Comparison of ENCODE assay signal across 13 cellular contexts in the genomic region with DNA sequence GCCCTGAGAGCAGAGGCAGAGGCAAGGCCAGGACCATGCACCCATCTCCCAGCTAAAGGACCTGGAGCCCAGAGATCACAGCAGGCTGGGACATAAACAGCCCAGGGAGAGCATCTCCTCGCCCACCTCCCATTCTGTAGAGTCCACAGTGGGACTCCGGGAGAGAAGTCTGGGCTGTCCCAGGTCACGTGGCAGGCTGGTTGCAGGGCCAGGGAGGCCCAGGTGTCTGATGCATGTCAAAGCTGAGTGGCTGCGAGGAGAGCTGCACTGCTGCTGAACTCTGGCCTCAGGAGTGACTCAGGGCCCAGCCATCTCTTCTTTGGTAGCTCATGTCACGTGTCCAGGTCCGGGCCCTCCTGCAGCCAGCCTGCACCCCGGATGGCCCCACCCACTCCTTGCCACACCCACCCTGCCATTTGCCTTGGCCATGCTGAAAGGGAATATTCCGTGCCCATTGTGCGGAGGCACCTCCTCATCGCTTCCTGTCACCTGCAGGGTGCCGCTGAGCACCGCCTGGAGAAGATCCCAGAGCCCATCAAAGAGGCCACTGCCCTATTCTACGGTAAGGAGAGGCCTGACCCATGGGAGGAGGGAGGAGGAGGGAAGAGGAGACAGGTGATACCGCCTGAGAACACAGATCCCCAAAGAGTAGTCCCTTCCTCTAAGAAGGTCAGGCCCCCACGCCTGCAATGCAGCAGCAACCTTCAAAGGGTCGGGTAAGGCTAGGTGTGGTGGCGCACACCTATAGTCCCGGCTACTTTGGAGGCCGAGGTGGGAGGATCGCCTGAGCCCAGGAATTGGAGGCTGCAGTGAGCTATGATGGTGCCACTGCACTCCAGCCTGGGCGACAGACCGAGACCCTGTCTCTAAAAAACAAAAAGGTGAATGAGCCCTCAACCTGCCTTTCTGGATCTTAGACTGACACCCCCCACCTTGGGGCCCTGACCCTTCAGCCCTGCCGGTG. TPM values are rescaled to one million over a fixed set of nuclear protein-coding genes. Genes with fewer than 3 reads are reported as not detected.
DNase-seq lines count a peak whose midpoint lies in the region; ATAC-seq, FAIRE-seq and TF ChIP-seq lines count a peak whose summit lies in the region.
"Had no signal": no experiment of that assay in that cellular context is flagged by ENCODE, and none has a peak within 500 bp of the region (broad histone marks: within the 10 kb centered on the region; RNA-seq: fewer than 3 reads in every experiment).

No MANE protein-coding gene starts in this region.

- H2BK5ac ChIP-seq in neuronal stem cell (ENCODE audit: low read length): no peak overlapping the region

- H3K14ac ChIP-seq in neuronal stem cell (ENCODE audit: low read length): peak overlapping the region; percentile 57

- no peak overlapping the region for H3K27ac ChIP-seq in neuronal stem cell (replicated peaks; ENCODE audit: low read length)
- H3K27ac ChIP-seq: neural progenitor cell, suprapubic skin had no signal

- no peak overlapping the region for H2AFZ ChIP-seq in neuronal stem cell (ENCODE audit: low read length)
- H2AFZ ChIP-seq: neural progenitor cell had no signal

- H2BK12ac ChIP-seq in neuronal stem cell (ENCODE audit: low read length): no peak overlapping the region

- H3K4ac ChIP-seq in neuronal stem cell (ENCODE audit: low read length): no peak overlapping the region

- no peaks in the 10 kb centered on the region for H3K27me3 ChIP-seq in bronchial epithelial cell (ENCODE audit: control insufficient read depth, insufficient read depth, low read length)
- no peaks in the 10 kb centered on the region for H3K27me3 ChIP-seq in neuronal stem cell (ENCODE audit: control insufficient read depth in 3 of 3, insufficient read depth in 3 of 3, low read depth in 1 of 3, low read length in 3 of 3)
- H3K27me3 ChIP-seq: neural progenitor cell, suprapubic skin had no signal

- H3K4me1 ChIP-seq in neuronal stem cell (ENCODE audit: control insufficient read depth in 2 of 2, insufficient read depth in 1 of 2, low read depth in 1 of 2, low read length in 2 of 2): peaks cover 0 to 2% of the 10 kb centered on the region in 2 donors
- H3K4me1 ChIP-seq: neural progenitor cell, suprapubic skin had no signal

- DNase-seq in H54 (ENCODE audit: insufficient read length, low spot score) (peak; percentile 94), NCI-H510A treated with DMSO at 0.1 percent for 48 hours (lab: John Stamatoyannopoulos, UW) (peak; percentile 35), bronchial epithelial cell (ENCODE audit: low read depth) (peak; percentile 71), neuronal stem cell (ENCODE audit: low spot score) (no peak), EL (no peak), CD1c-positive myeloid dendritic cell (ENCODE audit: extremely low spot score) (no peak), amniotic stem cell (lab: John Stamatoyannopoulos, UW) (no peak)
- DNase-seq: NCI-H524; stimulated activated CD4-positive, alpha-beta T cell treated with anti-CD3 and anti-CD28 coated beads, Interleukin-2, amount 100 ng/mL, for 48 hours had no signal

- H2BK120ac ChIP-seq in neuronal stem cell (ENCODE audit: low read depth, low read length): peak overlapping the region; percentile 5

- H2AK5ac ChIP-seq in neuronal stem cell (ENCODE audit: low read depth, low read length): peak overlapping the region; percentile 97

- no peak overlapping the region for H3K23ac ChIP-seq in neuronal stem cell (ENCODE audit: low read depth, low read length, poor library complexity)

- H3K9me3 ChIP-seq in neuronal stem cell (replicated peaks in 1 of 2; ENCODE audit: control insufficient read depth in 2 of 2, insufficient read depth in 1 of 2, low read depth in 1 of 2, low read length in 2 of 2): no peaks in the 10 kb centered on the region
- H3K9me3 ChIP-seq: suprapubic skin had no signal

- no peak overlapping the region for H4K91ac ChIP-seq in neuronal stem cell (ENCODE audit: low read depth, low read length, poor library complexity)

- H3K4me2 ChIP-seq in neuronal stem cell (ENCODE audit: insufficient read depth, low read length, poor library complexity, severe bottlenecking): no peak overlapping the region
- H3K4me2 ChIP-seq: neural progenitor cell had no signal

- no peaks in the 10 kb centered on the region for H3K79me1 ChIP-seq in neuronal stem cell (ENCODE audit: low read depth, low read length)

- H4K8ac ChIP-seq in neuronal stem cell (ENCODE audit: low read depth, low read length): no peak overlapping the region

- H3K36me3 ChIP-seq in bronchial epithelial cell (ENCODE audit: control insufficient read depth, insufficient read depth, low read length) (no peaks in the 10 kb centered on the region), neuronal stem cell (replicated peaks in 1 of 2; ENCODE audit: control insufficient read depth in 2 of 2, insufficient read depth in 2 of 2, low read length in 2 of 2) (no peaks in the 10 kb centered on the region)
- H3K36me3 ChIP-seq: neural progenitor cell, suprapubic skin had no signal

- TF ChIP-seq POLR2A in H54 (IDR thresholded peaks at IDR 0.05; ENCODE audit: low read depth, low read length): no peak

- H3K18ac ChIP-seq in neuronal stem cell (ENCODE audit: low read length): no peak overlapping the region

- WGBS in neuronal stem cell (ENCODE audit: extremely low coverage in 2 of 2, insufficient read length in 2 of 2, insufficient replicate concordance in 1 of 2), 2 donors: no CpG with 5 or more reads among the region's 23 CpGs

- no peak for ATAC-seq in GM21825 (IDR thresholded peaks at IDR 0.05; ENCODE audit: unreplicated experiment)

- H3K9ac ChIP-seq in neuronal stem cell (ENCODE audit: low read depth, low read length, poor library complexity): no peak overlapping the region
- H3K9ac ChIP-seq: neural progenitor cell had no signal

- TF ChIP-seq CTCF in bronchial epithelial cell (IDR thresholded peaks at IDR 0.05; ENCODE audit: insufficient read depth, low read length, severe bottlenecking): no peak

- peak overlapping the region; percentile 79 for H2BK15ac ChIP-seq in neuronal stem cell (ENCODE audit: low read length)

- FAIRE-seq in H54 (lab: Jason Lieb, UNC): peak; percentile 61
- FAIRE-seq in bronchial epithelial cell (lab: Jason Lieb, UNC): no peak
- FAIRE-seq: TTC549 had no signal

- H3K4me3 ChIP-seq in bronchial epithelial cell (ENCODE audit: low read depth, low read length) (no peak overlapping the region), neuronal stem cell (ENCODE audit: low read length in 2 of 2) (no peak overlapping the region)
- H3K4me3 ChIP-seq: neural progenitor cell, suprapubic skin had no signal

RNA-seq across cellular contexts. Expression of gene SH2B2, which starts 12.6 kb away (rescaled TPM):
- 1.5 and 1.8 TPM in 2 replicates for total RNA-seq in bronchial epithelial cell
- polyA plus RNA-seq in neuronal stem cell (2013, experiment 1 of 2): 9.5 TPM
- polyA plus RNA-seq in neuronal stem cell (2013, experiment 2 of 2): 9.6 TPM

Comparison
In these comparisons a context has a peak if more than half of its experiments do, and no peak if none do; other contexts are left out.
1. DNase-seq: peak in H54 (single experiment), NCI-H510A treated with DMSO at 0.1 percent for 48 hours (single experiment) and bronchial epithelial cell (single experiment); none in neuronal stem cell (single experiment), EL (single experiment), CD1c-positive myeloid dendritic cell (single experiment) and amniotic stem cell (single experiment).